Comparison of ENCODE assay signal across 10 cellular contexts in the genomic region with DNA sequence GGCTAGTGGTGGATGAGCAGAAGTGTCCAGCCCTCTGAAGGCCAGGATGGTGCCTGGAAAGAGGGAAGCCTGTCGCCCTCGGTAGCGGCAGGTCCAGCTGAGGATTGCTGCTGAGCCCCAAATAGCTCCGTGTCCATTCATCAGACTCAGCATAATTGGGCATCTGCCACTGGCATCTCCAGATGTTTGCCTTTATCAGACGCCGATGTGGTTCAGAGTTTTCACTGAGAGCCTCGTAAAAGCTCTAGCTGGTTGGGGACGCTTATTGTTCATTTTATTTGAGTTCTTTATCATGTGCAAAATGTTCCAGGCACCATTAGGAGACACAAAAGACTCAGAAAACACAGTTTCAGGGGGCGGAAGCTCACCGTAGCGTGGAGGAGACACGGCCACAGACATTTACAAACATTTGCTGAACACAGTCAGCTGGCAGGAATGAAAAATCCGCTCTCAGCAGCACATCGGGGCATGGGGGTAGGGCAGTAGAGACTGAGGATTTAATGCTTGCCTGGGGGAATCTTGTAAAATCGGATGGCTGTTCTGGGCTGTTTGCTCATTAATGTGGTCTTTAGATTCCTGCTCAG. TPM values are rescaled to one million over a fixed set of nuclear protein-coding genes. Genes with fewer than 3 reads are reported as not detected.
DNase-seq lines count a peak whose midpoint lies in the region; ATAC-seq and TF ChIP-seq lines count a peak whose summit lies in the region.
"Had no signal": no experiment of that assay in that cellular context is flagged by ENCODE, and none has a peak within 500 bp of the region (broad histone marks: within the 10 kb centered on the region; RNA-seq: fewer than 3 reads in every experiment).

No MANE protein-coding gene starts in this region.

- TF ChIP-seq POLR2A in breast epithelium (IDR thresholded peaks at IDR 0.05): no peak

- ATAC-seq in mucosa of descending colon (peak; percentile 39), GM21515 (IDR thresholded peaks at IDR 0.05; ENCODE audit: unreplicated experiment) (no peak), GM21619 (IDR thresholded peaks at IDR 0.05; ENCODE audit: unreplicated experiment) (no peak), sciatic nerve (no peak)

- H3K27ac ChIP-seq in breast epithelium: peak overlapping the region in 1 of 2 donors; percentile 9

- H3K9me3 ChIP-seq in mucosa of descending colon (no peaks in the 10 kb centered on the region), breast epithelium (no peaks in the 10 kb centered on the region)

- H3K4me3 ChIP-seq in LNCaP clone FGC (ENCODE audit: low read depth, low read length): peak overlapping the region; percentile 4
- no peak overlapping the region for H3K4me3 ChIP-seq in astrocyte of the spinal cord (ENCODE audit: low read depth, low read length)
- H3K4me3 ChIP-seq in mucosa of descending colon: no peak overlapping the region
- H3K4me3 ChIP-seq in breast epithelium: no peak overlapping the region

- H3K36me3 ChIP-seq in mucosa of descending colon (ENCODE audit: low read depth) (no peaks in the 10 kb centered on the region), breast epithelium (no peaks in the 10 kb centered on the region)

- H3K27me3 ChIP-seq in breast epithelium: no peaks in the 10 kb centered on the region

- in situ Hi-C loops in astrocyte of the spinal cord (cut with HindIII; ENCODE audit: low sequenced_read_pairs): no loop called here

- DNase-seq in AG08396 (ENCODE audit: low spot score) (peak; percentile 67), LNCaP clone FGC (ENCODE audit: low read depth) (peak; percentile 81), astrocyte of the spinal cord (ENCODE audit: low read depth, low spot score) (peak; percentile 4), mucosa of descending colon (peak in 1 of 3 donors; percentile 16), sciatic nerve (ENCODE audit: low spot score) (no peak), breast epithelium (ENCODE audit: low spot score in 2 of 2) (no peak)
- DNase-seq: activated B cell treated with CpG ODN at 0.5 μM for 24 hours, NCI-H446 treated with DMSO at 0.1 percent for 48 hours had no signal

- TF ChIP-seq CTCF in LNCaP clone FGC (IDR thresholded peaks at IDR 0.05; ENCODE audit: control insufficient read depth, extremely low read depth, insufficient read depth) (no peak; the same call in 1 of the 2 replicates), astrocyte of the spinal cord (IDR thresholded peaks at IDR 0.05; ENCODE audit: low read depth, low read length) (no peak), mucosa of descending colon (IDR thresholded peaks at IDR 0.05) (no peak), breast epithelium (IDR thresholded peaks at IDR 0.05) (no peak)

- intact Hi-C loops in mucosa of descending colon (cut with DNase I, micrococcal nuclease): no loop called here
- intact Hi-C loops in sciatic nerve (cut with DNase I): no loop called here
- intact Hi-C loops in breast epithelium (cut with DNase I; ENCODE audit: low total_unique reads): no loop called here

- H3K4me1 ChIP-seq in mucosa of descending colon (ENCODE audit: low read depth) (no peaks in the 10 kb centered on the region), breast epithelium (no peaks in the 10 kb centered on the region)

RNA-seq across cellular contexts. Expression of a gene that starts 41.8 kb away (rescaled TPM):
- total RNA-seq in mucosa of descending colon: 10 to 100 TPM; 31.8 to 82.7 (median 62.3) TPM
- 1.2 TPM for total RNA-seq in sciatic nerve
- total RNA-seq in breast epithelium: 10 to 100 TPM in 1 of 3 donors, 1 to 10 TPM in 1, under 1 TPM in 1; under 0.01 to 15.4 (median 2.9) TPM

Comparison
In these comparisons a context has a peak if more than half of its experiments do, and no peak if none do; other contexts are left out.
1. DNase-seq: peak in AG08396 (single experiment), LNCaP clone FGC (single experiment) and astrocyte of the spinal cord (single experiment); none in sciatic nerve (single experiment) and breast epithelium (0 of 2).